In the genomic region with DNA sequence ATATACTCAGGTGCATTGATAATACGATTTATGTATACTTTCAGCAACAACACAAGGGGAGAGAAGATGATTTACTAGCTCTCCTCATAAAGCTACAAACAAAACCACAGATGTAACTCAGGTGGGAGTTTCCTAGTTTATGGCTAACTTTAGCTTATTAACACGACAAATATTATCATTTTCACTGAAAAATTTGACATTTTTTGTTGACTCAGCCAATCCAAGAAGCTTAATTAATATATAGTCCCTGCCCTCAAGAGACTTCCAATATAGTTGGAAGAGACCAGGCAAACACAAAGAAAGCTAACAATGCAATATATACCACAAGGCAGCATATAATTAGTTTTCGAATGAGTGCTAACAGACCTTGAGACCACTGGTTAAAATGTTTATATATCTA, we compare ENCODE assay signal across 8 cellular contexts. TPM values are rescaled to one million over a fixed set of nuclear protein-coding genes. Genes with fewer than 3 reads are reported as not detected.
A peak's percentile ranks its signal among the peaks of the same experiment; 100 is the strongest.
DNase-seq lines count a peak whose midpoint lies in the region; ATAC-seq and TF ChIP-seq lines count a peak whose summit lies in the region.

No MANE protein-coding gene starts in this region.

- H3K4me3 Mint-ChIP-seq in activated T-cell treated with anti-CD3 and anti-CD28 coated beads, Interleukin-2, amount 50 U/mL, for 24 hours: peak overlapping the region; percentile 100
- H3K4me3 Mint-ChIP-seq in activated T-helper 17 cell treated with anti-CD3 and anti-CD28 coated beads, Interleukin-2, amount 50 U/mL, for 72 hours: peak overlapping the region; percentile 91
- H3K4me3 Mint-ChIP-seq in immature natural killer cell: peak overlapping the region; percentile 97 to 99 (median 98)

- H3K4me3 ChIP-seq in testis: peak overlapping the region; percentile 66 to 75

- 7 to 9% methylated on average over 3 of the region's 3 CpGs for WGBS in testis, 2 donors

- intact Hi-C loops in testis (cut with DNase I; ENCODE audit: low total_unique reads): no loop called here

- peaks cover 36% of the 10 kb centered on the region for H3K4me1 Mint-ChIP-seq in activated T-cell treated with anti-CD3 and anti-CD28 coated beads, Interleukin-2, amount 50 U/mL, for 24 hours (ENCODE audit: low read depth)
- H3K4me1 Mint-ChIP-seq in activated T-helper 17 cell treated with anti-CD3 and anti-CD28 coated beads, Interleukin-2, amount 50 U/mL, for 72 hours: peaks cover 18% of the 10 kb centered on the region
- H3K4me1 Mint-ChIP-seq in immature natural killer cell: peaks cover 16 to 42% of the 10 kb centered on the region in 2 donors

- TF ChIP-seq POLR2A in testis (IDR thresholded peaks at IDR 0.05): no peak

- H3K36me3 ChIP-seq in testis (ENCODE audit: low read depth, missing control alignments): no peaks in the 10 kb centered on the region

- H3K27ac Mint-ChIP-seq in activated T-cell treated with anti-CD3 and anti-CD28 coated beads, Interleukin-2, amount 50 U/mL, for 24 hours: peak overlapping the region; percentile 52
- H3K27ac Mint-ChIP-seq in activated T-helper 17 cell treated with anti-CD3 and anti-CD28 coated beads, Interleukin-2, amount 50 U/mL, for 72 hours: peak overlapping the region; percentile 92
- peak overlapping the region in 4 of 6 donors; percentile 93 to 99 (median 98) for H3K27ac Mint-ChIP-seq in immature natural killer cell

- no peaks in the 10 kb centered on the region for H3K27me3 ChIP-seq in testis

- no peak for TF ChIP-seq CTCF in testis (IDR thresholded peaks at IDR 0.05)

- DNase-seq in activated T-cell treated with anti-CD3 and anti-CD28 coated beads, Interleukin-2, amount 50 U/mL, for 24 hours: no peak
- DNase-seq in activated T-cell treated with anti-CD3 and anti-CD28 coated beads, Interleukin-2, amount 50 U/mL, for 1 hour: no peak
- DNase-seq in immature natural killer cell (no peak), testis (no peak), hippocampal formation (lab: John Stamatoyannopoulos, UW) (no peak), NCI-H2081 treated with DMSO at 0.1 percent for 48 hours (lab: John Stamatoyannopoulos, UW) (no peak)

- H3K9me3 ChIP-seq in testis: no peaks in the 10 kb centered on the region

- peaks cover 17% of the 10 kb centered on the region for H3K4me1 ChIP-seq in testis

- peaks cover 57% of the 10 kb centered on the region for H3K36me3 Mint-ChIP-seq in activated T-cell treated with anti-CD3 and anti-CD28 coated beads, Interleukin-2, amount 50 U/mL, for 24 hours (ENCODE audit: low read depth)
- H3K36me3 Mint-ChIP-seq in activated T-helper 17 cell treated with anti-CD3 and anti-CD28 coated beads, Interleukin-2, amount 50 U/mL, for 72 hours (ENCODE audit: low read depth): peaks cover 23% of the 10 kb centered on the region
- peaks cover 0 to 4% (median under 1%) of the 10 kb centered on the region in 3 donors for H3K36me3 Mint-ChIP-seq in immature natural killer cell

- no peaks in the 10 kb centered on the region for H3K9me3 Mint-ChIP-seq in activated T-cell treated with anti-CD3 and anti-CD28 coated beads, Interleukin-2, amount 50 U/mL, for 24 hours
- no peaks in the 10 kb centered on the region for H3K9me3 Mint-ChIP-seq in activated T-helper 17 cell treated with anti-CD3 and anti-CD28 coated beads, Interleukin-2, amount 50 U/mL, for 72 hours
- H3K9me3 Mint-ChIP-seq in immature natural killer cell: no peaks in the 10 kb centered on the region

- no peak for ATAC-seq in activated T-helper 17 cell treated with anti-CD3 and anti-CD28 coated beads, Interleukin-2, amount 50 U/mL, for 72 hours (replicated peaks)
- no peak for ATAC-seq in HG03571 (IDR thresholded peaks at IDR 0.05; ENCODE audit: unreplicated experiment)

- H3K27ac ChIP-seq in testis: no peak overlapping the region

- H3K27me3 Mint-ChIP-seq in activated T-cell treated with anti-CD3 and anti-CD28 coated beads, Interleukin-2, amount 50 U/mL, for 24 hours: no peaks in the 10 kb centered on the region
- H3K27me3 Mint-ChIP-seq in activated T-helper 17 cell treated with anti-CD3 and anti-CD28 coated beads, Interleukin-2, amount 50 U/mL, for 72 hours: no peaks in the 10 kb centered on the region
- peaks cover 5 to 6% (median 5%) of the 10 kb centered on the region in 3 donors for H3K27me3 Mint-ChIP-seq in immature natural killer cell (ENCODE audit: low read depth in 3 of 3)

RNA-seq across cellular contexts. Expression of a gene that starts 0.8 kb away (rescaled TPM):
- total RNA-seq in activated T-helper 17 cell treated with anti-CD3 and anti-CD28 coated beads, Interleukin-2, amount 50 U/mL, for 72 hours: 100 to 1,000 TPM in 1 of 2 donors, 10 to 100 TPM in 1; 53.0 to 100 TPM
- polyA plus RNA-seq in immature natural killer cell (10 to 100 TPM in 2 of 3 donors, 1 to 10 TPM in 1; 5.3 to 21.8 (median 17.8) TPM), testis (ENCODE audit: insufficient read depth, low read depth, low replicate concordance) (64.7 TPM)
- total RNA-seq in testis: 10 to 100 TPM; 17.1 to 17.2 TPM

RNA-seq across cellular contexts. Expression of a gene that starts 1.4 kb away (rescaled TPM):
- 1 to 10 TPM; 4.1 to 5.5 TPM for total RNA-seq in activated T-helper 17 cell treated with anti-CD3 and anti-CD28 coated beads, Interleukin-2, amount 50 U/mL, for 72 hours
- polyA plus RNA-seq in immature natural killer cell (1 to 10 TPM; 1.5 to 5.4 (median 2.9) TPM), testis (ENCODE audit: insufficient read depth, low read depth, low replicate concordance) (43.8 TPM)
- total RNA-seq in testis: 10 to 100 TPM; 24.2 to 37.9 TPM

RNA-seq across cellular contexts. Expression of a gene that starts 39.1 kb away (rescaled TPM):
- 1 to 10 TPM; 2.0 to 3.2 TPM for total RNA-seq in activated T-helper 17 cell treated with anti-CD3 and anti-CD28 coated beads, Interleukin-2, amount 50 U/mL, for 72 hours
- polyA plus RNA-seq in immature natural killer cell (1 to 10 TPM; 4.6 to 4.9 (median 4.7) TPM), testis (ENCODE audit: insufficient read depth, low read depth, low replicate concordance) (18.9 TPM)
- total RNA-seq in testis: 10 to 100 TPM; 36.0 to 41.8 TPM

Comparison
In these comparisons a context has a peak if more than half of its experiments do, and no peak if none do; other contexts are left out.
1. RNA of a gene that starts 39.1 kb away (total RNA-seq): 36.0 to 41.8 TPM in testis; 2.0 to 3.2 TPM in activated T-helper 17 cell treated with anti-CD3 and anti-CD28 coated beads, Interleukin-2, amount 50 U/mL, for 72 hours; every median in the first group is over 4 times any median in the second.
2. Peak in every context shown above with its lines, with median percentiles within 50 percentile points of each other: H3K27ac Mint-ChIP-seq and H3K4me3 Mint-ChIP-seq.